Comparison of ENCODE assay signal across 9 cellular contexts in genomic region chr19:40702337-40703012, GRCh38. TPM values are rescaled to one million over a fixed set of nuclear protein-coding genes. Genes with fewer than 3 reads are reported as not detected.
DNase-seq lines count a peak whose midpoint lies in the region; ATAC-seq and TF ChIP-seq lines count a peak whose summit lies in the region.
"Had no signal": no experiment of that assay in that cellular context is flagged by ENCODE, and none has a peak within 500 bp of the region (broad histone marks: within the 10 kb centered on the region; RNA-seq: fewer than 3 reads in every experiment).

No MANE protein-coding gene starts in this region.

- ATAC-seq in GM18867 (IDR thresholded peaks at IDR 0.05; ENCODE audit: unreplicated experiment) = no peak
- no peak; the same call in 1 of the 3 replicates for ATAC-seq in SK-N-SH treated with all-trans-retinoic acid at 6 μM for 48 hours
- ATAC-seq in activated CD8-positive, alpha-beta memory T cell treated with anti-CD3 and anti-CD28 coated beads, Interleukin-2, amount 10 ng/mL, durations not matched to agents 7 days and 5 days = no peak

- no peaks in the 10 kb centered on the region for H3K79me2 ChIP-seq in mesendoderm (ENCODE audit: control insufficient read depth, insufficient read depth, low read length)

- no peak overlapping the region for H4K8ac ChIP-seq in mesendoderm (ENCODE audit: low read depth, low read length)

- H2AK5ac ChIP-seq in mesendoderm (ENCODE audit: low read length) = no peak overlapping the region

- no peak overlapping the region for H2BK5ac ChIP-seq in mesendoderm (ENCODE audit: low read length)

- H3K4ac ChIP-seq in mesendoderm (ENCODE audit: low read depth, low read length) = no peak overlapping the region

- no peak overlapping the region for H3K27ac Mint-ChIP-seq in activated CD8-positive, alpha-beta memory T cell treated with anti-CD3 and anti-CD28 coated beads, Interleukin-2, amount 10 ng/mL, durations not matched to agents 7 days and 5 days

- H3K4me3 Mint-ChIP-seq in activated CD8-positive, alpha-beta memory T cell treated with anti-CD3 and anti-CD28 coated beads, Interleukin-2, amount 10 ng/mL, durations not matched to agents 7 days and 5 days = no peak overlapping the region

- H3K4me3 ChIP-seq in dorsolateral prefrontal cortex = no peak overlapping the region
- no peak overlapping the region for H3K4me3 ChIP-seq in mesendoderm (ENCODE audit: low read length)
- H3K4me3 ChIP-seq: SK-N-MC had no signal

- no peak overlapping the region for H3K4me2 ChIP-seq in mesendoderm (ENCODE audit: low read length)

- H3K27me3 Mint-ChIP-seq in activated CD8-positive, alpha-beta memory T cell treated with anti-CD3 and anti-CD28 coated beads, Interleukin-2, amount 10 ng/mL, durations not matched to agents 7 days and 5 days = no peaks in the 10 kb centered on the region

- H3K36me3 ChIP-seq in mesendoderm (ENCODE audit: control insufficient read depth, insufficient read depth, low read length) = peaks cover 5% of the 10 kb centered on the region

- H3K9ac ChIP-seq in mesendoderm (ENCODE audit: low read length) = peak overlapping the region; percentile 60

- no CpG with 5 or more reads among the region's 18 CpGs for WGBS in mesendoderm (ENCODE audit: extremely low coverage, insufficient coverage, low lambda C conversion rate)

- peak overlapping the region; percentile 65 for H3K56ac ChIP-seq in mesendoderm (ENCODE audit: low read length)

- DNase-seq in COLO668 (lab: John Stamatoyannopoulos, UW; ENCODE audit: unreplicated experiment) (peak; percentile 12), NCI-H82 (lab: John Stamatoyannopoulos, UW) (peak; percentile 92), dorsolateral prefrontal cortex (peak in 8 of 10 donors; percentile 52 to 88 (median 74)), mesendoderm (peak; percentile 85), GOT3 (lab: John Stamatoyannopoulos, UW) (no peak)
- DNase-seq in activated CD8-positive, alpha-beta memory T cell treated with anti-CD3 and anti-CD28 coated beads, Interleukin-2, amount 10 ng/mL, durations not matched to agents 7 days and 5 days = no peak

- intact Hi-C loops in dorsolateral prefrontal cortex (cut with DNase I) = no loop called here

- no peak overlapping the region for H4K5ac ChIP-seq in mesendoderm (ENCODE audit: low read length)

- no peak overlapping the region for H2BK120ac ChIP-seq in mesendoderm (ENCODE audit: low read depth, low read length)

- no peak overlapping the region for H2BK15ac ChIP-seq in mesendoderm (replicated peaks; ENCODE audit: low read depth)

- no peak overlapping the region for H3K18ac ChIP-seq in mesendoderm (ENCODE audit: low read length)

- H3K27ac ChIP-seq in dorsolateral prefrontal cortex = peak overlapping the region in 54 of 59 donors; percentile 8 to 87 (median 66)
- H3K27ac ChIP-seq in mesendoderm (ENCODE audit: low read depth, low read length) = no peak overlapping the region
- H3K27ac ChIP-seq: SK-N-MC had no signal

- no peaks in the 10 kb centered on the region for H3K27me3 ChIP-seq in dorsolateral prefrontal cortex
- no peaks in the 10 kb centered on the region for H3K27me3 ChIP-seq in mesendoderm (ENCODE audit: insufficient read depth, low read length, poor library complexity)

- H3K36me3 Mint-ChIP-seq in activated CD8-positive, alpha-beta memory T cell treated with anti-CD3 and anti-CD28 coated beads, Interleukin-2, amount 10 ng/mL, durations not matched to agents 7 days and 5 days = peaks cover 17% of the 10 kb centered on the region

- H3K79me1 ChIP-seq in mesendoderm (ENCODE audit: low read length) = no peaks in the 10 kb centered on the region

- CTCF ChIA-PET in activated CD8-positive, alpha-beta memory T cell treated with anti-CD3 and anti-CD28 coated beads, Interleukin-2, amount 10 ng/mL, durations not matched to agents 7 days and 5 days (lab: Charles Lee) = interaction anchor here (1.0 kb wide), 1 partner anchor 68 kb away, joined by 4 read pairs; no protein-coding TSS in a partner anchor

- H3K23ac ChIP-seq in mesendoderm (ENCODE audit: low read length) = no peak overlapping the region

- no peaks in the 10 kb centered on the region for H3K9me3 Mint-ChIP-seq in activated CD8-positive, alpha-beta memory T cell treated with anti-CD3 and anti-CD28 coated beads, Interleukin-2, amount 10 ng/mL, durations not matched to agents 7 days and 5 days (ENCODE audit: low read depth)

- H3K4me1 ChIP-seq in mesendoderm (ENCODE audit: control insufficient read depth, low read depth, low read length) = peaks cover 1% of the 10 kb centered on the region

- TF ChIP-seq CTCF in dorsolateral prefrontal cortex (IDR thresholded peaks at IDR 0.05 in 54 of 56, conservative IDR thresholded peaks at IDR 0.05 in 2 of 56; ENCODE audit: low read depth in 1 of 56, partially characterized antibody in 56 of 56) = peak in 43 of 56 donors; percentile 10 to 54 (median 29)

- H3K4me1 Mint-ChIP-seq in activated CD8-positive, alpha-beta memory T cell treated with anti-CD3 and anti-CD28 coated beads, Interleukin-2, amount 10 ng/mL, durations not matched to agents 7 days and 5 days = no peaks in the 10 kb centered on the region

TF ChIP-seq in SK-N-SH treated with all-trans-retinoic acid at 6 μM for 48 hours, 23 proteins besides CTCF, POLR2A, EP300 and RAD21 (continues in another document):
- TF ChIP-seq ESRRG (CRISPR knock-in tag; IDR thresholded peaks at IDR 0.05) = no peak
- TF ChIP-seq BACH2 (CRISPR knock-in tag; IDR thresholded peaks at IDR 0.05; ENCODE audit: borderline replicate concordance) = no peak
- TF ChIP-seq ZNF8 (CRISPR knock-in tag; IDR thresholded peaks at IDR 0.05) = no peak
- no peak for TF ChIP-seq ZFP30 (CRISPR knock-in tag; IDR thresholded peaks at IDR 0.05)
- no peak for TF ChIP-seq TCF4 (CRISPR knock-in tag; IDR thresholded peaks at IDR 0.05; ENCODE audit: borderline replicate concordance)
- TF ChIP-seq CSRNP3 (CRISPR knock-in tag; IDR thresholded peaks at IDR 0.05) = no peak
- TF ChIP-seq OSR1 (CRISPR knock-in tag; IDR thresholded peaks at IDR 0.05) = no peak
- TF ChIP-seq ZNF565 (CRISPR knock-in tag; conservative IDR thresholded peaks at IDR 0.05; ENCODE audit: low read depth) = no peak
- TF ChIP-seq TOX (CRISPR knock-in tag; IDR thresholded peaks at IDR 0.05; ENCODE audit: borderline replicate concordance) = no peak
- no peak for TF ChIP-seq RARB (CRISPR knock-in tag; IDR thresholded peaks at IDR 0.05)
- TF ChIP-seq PPARA (CRISPR knock-in tag; IDR thresholded peaks at IDR 0.05; ENCODE audit: borderline replicate concordance) = no peak
- no peak for TF ChIP-seq ZFP3 (CRISPR knock-in tag; IDR thresholded peaks at IDR 0.05)
- TF ChIP-seq ISL1 (CRISPR knock-in tag; IDR thresholded peaks at IDR 0.05) = no peak
- TF ChIP-seq, protein P1, sequence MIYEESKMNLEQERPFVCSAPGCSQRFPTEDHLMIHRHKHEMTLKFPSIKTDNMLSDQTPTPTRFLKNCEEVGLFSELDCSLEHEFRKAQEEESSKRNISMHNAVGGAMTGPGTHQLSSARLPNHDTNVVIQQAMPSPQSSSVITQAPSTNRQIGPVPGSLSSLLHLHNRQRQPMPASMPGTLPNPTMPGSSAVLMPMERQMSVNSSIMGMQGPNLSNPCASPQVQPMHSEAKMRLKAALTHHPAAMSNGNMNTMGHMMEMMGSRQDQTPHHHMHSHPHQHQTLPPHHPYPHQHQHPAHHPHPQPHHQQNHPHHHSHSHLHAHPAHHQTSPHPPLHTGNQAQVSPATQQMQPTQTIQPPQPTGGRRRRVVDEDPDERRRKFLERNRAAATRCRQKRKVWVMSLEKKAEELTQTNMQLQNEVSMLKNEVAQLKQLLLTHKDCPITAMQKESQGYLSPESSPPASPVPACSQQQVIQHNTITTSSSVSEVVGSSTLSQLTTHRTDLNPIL (CRISPR knock-in tag; IDR thresholded peaks at IDR 0.05; ENCODE audit: low read depth) = no peak
- TF ChIP-seq GLIS3 (CRISPR knock-in tag; IDR thresholded peaks at IDR 0.05) = no peak

RNA-seq across cellular contexts. Expression of gene NUMBL, which starts 12.0 kb away (rescaled TPM):
- 100 to 1,000 TPM in 33 of 120 experiments, 10 to 100 TPM in 87; 35.4 to 140 (median 89.4) TPM for total RNA-seq in dorsolateral prefrontal cortex
- polyA plus RNA-seq in mesendoderm (2013, experiment 1 of 2) = 11.9 TPM
- polyA plus RNA-seq in mesendoderm (2013, experiment 2 of 2) = 11.9 TPM
- total RNA-seq in activated CD8-positive, alpha-beta memory T cell treated with anti-CD3 and anti-CD28 coated beads, Interleukin-2, amount 10 ng/mL, durations not matched to agents 7 days and 5 days = 1 to 10 TPM; 6.4 to 7.2 TPM

RNA-seq across cellular contexts. Expression of gene COQ8B, which starts 14.2 kb away (rescaled TPM):
- total RNA-seq in dorsolateral prefrontal cortex = 10 to 100 TPM; 22.8 to 64.2 (median 35.5) TPM
- polyA plus RNA-seq in mesendoderm (2013, experiment 1 of 2) = 10.3 TPM
- 11.1 TPM for polyA plus RNA-seq in mesendoderm (2013, experiment 2 of 2)
- 10 to 100 TPM; 28.0 to 30.9 TPM for total RNA-seq in activated CD8-positive, alpha-beta memory T cell treated with anti-CD3 and anti-CD28 coated beads, Interleukin-2, amount 10 ng/mL, durations not matched to agents 7 days and 5 days

RNA-seq across cellular contexts. Expression of gene ITPKC, which starts 14.4 kb away (rescaled TPM):
- total RNA-seq in dorsolateral prefrontal cortex = 10 to 100 TPM in 91 of 120 experiments, 1 to 10 TPM in 29; 6.6 to 73.8 (median 12.0) TPM
- polyA plus RNA-seq in mesendoderm (2013, experiment 1 of 2) = 4.8 TPM
- polyA plus RNA-seq in mesendoderm (2013, experiment 2 of 2) = 4.6 TPM
- 1 to 10 TPM; 5.6 to 5.8 TPM for total RNA-seq in activated CD8-positive, alpha-beta memory T cell treated with anti-CD3 and anti-CD28 coated beads, Interleukin-2, amount 10 ng/mL, durations not matched to agents 7 days and 5 days

RNA-seq across cellular contexts. Expression of gene ACTMAP, which starts 47.8 kb away (rescaled TPM):
- 10 to 100 TPM in 5 of 120 experiments, 1 to 10 TPM in 115; 1.4 to 15.4 (median 5.6) TPM for total RNA-seq in dorsolateral prefrontal cortex
- 8.2 TPM for polyA plus RNA-seq in mesendoderm (2013, experiment 1 of 2)
- polyA plus RNA-seq in mesendoderm (2013, experiment 2 of 2) = 9.2 TPM
- total RNA-seq in activated CD8-positive, alpha-beta memory T cell treated with anti-CD3 and anti-CD28 coated beads, Interleukin-2, amount 10 ng/mL, durations not matched to agents 7 days and 5 days = 10 to 100 TPM; 13.7 to 18.2 TPM

RNA-seq across cellular contexts. Expression of gene SNRPA, which starts 48.5 kb away (rescaled TPM):
- total RNA-seq in dorsolateral prefrontal cortex = 10 to 100 TPM; 22.7 to 66.6 (median 39.6) TPM
- 226 TPM for polyA plus RNA-seq in mesendoderm (2013, experiment 1 of 2)
- 225 TPM for polyA plus RNA-seq in mesendoderm (2013, experiment 2 of 2)
- 100 to 1,000 TPM; 176 to 193 TPM for total RNA-seq in activated CD8-positive, alpha-beta memory T cell treated with anti-CD3 and anti-CD28 coated beads, Interleukin-2, amount 10 ng/mL, durations not matched to agents 7 days and 5 days

Comparison
In these comparisons a context has a peak if more than half of its experiments do, and no peak if none do; other contexts are left out.
1. DNase-seq: peak in COLO668 (single experiment), NCI-H82 (single experiment), dorsolateral prefrontal cortex (8 of 10) and mesendoderm (single experiment); none in activated CD8-positive, alpha-beta memory T cell treated with anti-CD3 and anti-CD28 coated beads, Interleukin-2, amount 10 ng/mL, durations not matched to agents 7 days and 5 days (single experiment) and GOT3 (single experiment).
2. RNA of gene NUMBL, which starts 12.0 kb away (total RNA-seq): 35.4 to 140 TPM in dorsolateral prefrontal cortex; 6.4 to 7.2 TPM in activated CD8-positive, alpha-beta memory T cell treated with anti-CD3 and anti-CD28 coated beads, Interleukin-2, amount 10 ng/mL, durations not matched to agents 7 days and 5 days; every median in the first group is over 4 times any median in the second.